In the genomic region with DNA sequence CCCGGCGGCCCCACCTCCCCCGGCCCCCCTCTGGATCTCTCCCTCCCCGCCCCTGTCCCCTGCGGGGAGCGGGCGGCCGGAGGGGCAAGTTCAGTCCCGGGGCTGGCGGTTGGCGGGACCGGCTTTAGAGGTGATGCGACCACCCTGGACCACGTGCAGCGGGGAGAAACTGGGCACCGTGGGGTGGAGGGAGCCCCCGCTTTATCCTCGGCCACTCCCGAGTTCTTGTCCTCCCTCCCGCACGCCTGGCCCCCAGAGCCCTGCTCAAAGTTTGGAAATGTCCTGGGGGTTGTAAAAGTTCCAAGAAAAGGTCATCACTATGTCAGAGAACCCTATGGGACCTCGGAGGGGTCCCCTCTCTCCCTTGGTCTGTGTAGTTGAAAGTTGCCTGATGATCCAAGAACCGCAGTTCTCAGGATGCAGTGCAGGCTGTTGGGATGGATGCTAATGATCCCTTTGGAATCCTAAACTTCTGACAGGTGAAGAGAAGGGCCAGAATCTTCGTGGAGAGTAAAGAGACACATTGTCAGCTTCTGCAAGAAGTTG, we compare ENCODE assay signal across 8 cellular contexts. TPM values are rescaled to one million over a fixed set of nuclear protein-coding genes. Genes with fewer than 3 reads are reported as not detected.
DNase-seq lines count a peak whose midpoint lies in the region; TF ChIP-seq lines count a peak whose summit lies in the region.

No MANE protein-coding gene starts in this region.

- POLR2A ChIA-PET in HEK293T (lab: Yijun Ruan, JAX): interaction anchor here (0.9 kb wide), 1 partner anchor 649 kb away, joined by 4 read pairs; the partner anchor contains the start of gene AGA

- H3K36me3 Mint-ChIP-seq in activated T-helper 1 cell treated with anti-CD3 and anti-CD28 coated beads, Interleukin-12 subunit alpha, Interleukin-12 subunit beta, Interleukin-2, Interleukin-4 antibody, amounts not matched to agents 30 ng/mL and 10 ng/mL and 1 ng/mL, durations not matched to agents 14 hours and 24 hours and 36 hours (ENCODE audit: low read depth): no peaks in the 10 kb centered on the region

- peak overlapping the region; percentile 80 for H3K4me2 ChIP-seq in smooth muscle cell

- intact Hi-C loops in activated T-helper 1 cell treated with anti-CD3 and anti-CD28 coated beads, Interleukin-12 subunit alpha, Interleukin-12 subunit beta, Interleukin-2, Interleukin-4 antibody, amounts not matched to agents 30 ng/mL and 10 ng/mL and 1 ng/mL, durations not matched to agents 14 hours and 24 hours and 36 hours (cut with micrococcal nuclease): loop anchor here (5.0 to 10.0 kb wide), 2 partner anchors 522 to 544 kb away; no protein-coding TSS in a partner anchor

- H3K4me1 Mint-ChIP-seq in activated T-helper 1 cell treated with anti-CD3 and anti-CD28 coated beads, Interleukin-12 subunit alpha, Interleukin-12 subunit beta, Interleukin-2, Interleukin-4 antibody, amounts not matched to agents 30 ng/mL and 10 ng/mL and 1 ng/mL, durations not matched to agents 14 hours and 24 hours and 36 hours (ENCODE audit: low read depth): no peaks in the 10 kb centered on the region

- no peaks in the 10 kb centered on the region for H3K36me3 ChIP-seq in iPS DF 6.9 (ENCODE audit: control insufficient read depth, insufficient read depth, low read length)
- H3K36me3 ChIP-seq in smooth muscle cell (ENCODE audit: low read depth): no peaks in the 10 kb centered on the region

- WGBS in iPS DF 6.9 (ENCODE audit: insufficient coverage, insufficient read length): no CpG with 5 or more reads among the region's 24 CpGs
- WGBS in smooth muscle cell (ENCODE audit: low lambda C conversion rate): 9% methylated on average over 7 of the region's 24 CpGs

- H3K27ac ChIP-seq in iPS DF 6.9 (ENCODE audit: low read length) (no peak overlapping the region), smooth muscle cell (ENCODE audit: low read depth) (peak overlapping the region; percentile 61)

- peaks cover 4% of the 10 kb centered on the region; the same call in 1 of the 2 replicates for H3K27me3 ChIP-seq in iPS DF 6.9 (ENCODE audit: control insufficient read depth, insufficient read depth, low read length)
- no peaks in the 10 kb centered on the region for H3K27me3 ChIP-seq in smooth muscle cell (ENCODE audit: low read depth)

- no peaks in the 10 kb centered on the region for H3K9me3 ChIP-seq in iPS DF 6.9 (ENCODE audit: control insufficient read depth, insufficient read depth, low read length)
- no peaks in the 10 kb centered on the region for H3K9me3 ChIP-seq in smooth muscle cell (replicated peaks; ENCODE audit: low read depth)

- peaks cover 32% of the 10 kb centered on the region for H3K79me2 ChIP-seq in smooth muscle cell (ENCODE audit: low read depth)

- H3K27me3 Mint-ChIP-seq in activated T-helper 1 cell treated with anti-CD3 and anti-CD28 coated beads, Interleukin-12 subunit alpha, Interleukin-12 subunit beta, Interleukin-2, Interleukin-4 antibody, amounts not matched to agents 30 ng/mL and 10 ng/mL and 1 ng/mL, durations not matched to agents 14 hours and 24 hours and 36 hours (ENCODE audit: insufficient read depth): peaks cover 49% of the 10 kb centered on the region

- H2AFZ ChIP-seq in smooth muscle cell (ENCODE audit: low read depth): no peak overlapping the region

- H3K4me3 Mint-ChIP-seq in activated T-helper 1 cell treated with anti-CD3 and anti-CD28 coated beads, Interleukin-12 subunit alpha, Interleukin-12 subunit beta, Interleukin-2, Interleukin-4 antibody, amounts not matched to agents 30 ng/mL and 10 ng/mL and 1 ng/mL, durations not matched to agents 14 hours and 24 hours and 36 hours: peak overlapping the region; percentile 61

- no peaks in the 10 kb centered on the region for H3K9me3 Mint-ChIP-seq in activated T-helper 1 cell treated with anti-CD3 and anti-CD28 coated beads, Interleukin-12 subunit alpha, Interleukin-12 subunit beta, Interleukin-2, Interleukin-4 antibody, amounts not matched to agents 30 ng/mL and 10 ng/mL and 1 ng/mL, durations not matched to agents 14 hours and 24 hours and 36 hours

- no peak overlapping the region for H3K27ac Mint-ChIP-seq in activated T-helper 1 cell treated with anti-CD3 and anti-CD28 coated beads, Interleukin-12 subunit alpha, Interleukin-12 subunit beta, Interleukin-2, Interleukin-4 antibody, amounts not matched to agents 30 ng/mL and 10 ng/mL and 1 ng/mL, durations not matched to agents 14 hours and 24 hours and 36 hours

- H3K4me3 ChIP-seq in HFF-Myc (replicated peaks; ENCODE audit: low read depth, low read length): peak overlapping the region; percentile 70
- peak overlapping the region; percentile 57; the same call in 1 of the 2 replicates for H3K4me3 ChIP-seq in iPS DF 6.9 (ENCODE audit: low read length)
- peak overlapping the region; percentile 88 for H3K4me3 ChIP-seq in smooth muscle cell

- peaks cover 7% of the 10 kb centered on the region for H3F3A ChIP-seq in smooth muscle cell (ENCODE audit: low read depth)

- H3K4me1 ChIP-seq in iPS DF 6.9 (ENCODE audit: control insufficient read depth, insufficient read depth, low read length) (no peaks in the 10 kb centered on the region), smooth muscle cell (ENCODE audit: low read depth) (peaks cover 12% of the 10 kb centered on the region)

- DNase-seq in HFF-Myc (ENCODE audit: extremely low read depth, low read depth) (no peak), iPS DF 6.9 (ENCODE audit: low read depth, low spot score) (no peak), smooth muscle cell (lab: John Stamatoyannopoulos, UW; ENCODE audit: unreplicated experiment) (no peak), HEK293T (ENCODE audit: extremely low spot score) (no peak), T1000 (lab: John Stamatoyannopoulos, UW) (no peak), DMS79 (lab: John Stamatoyannopoulos, UW) (no peak)
- DNase-seq in activated T-helper 1 cell treated with anti-CD3 and anti-CD28 coated beads, Interleukin-12 subunit alpha, Interleukin-12 subunit beta, Interleukin-2, Interleukin-4 antibody, amounts not matched to agents 30 ng/mL and 10 ng/mL and 1 ng/mL, durations not matched to agents 14 hours and 24 hours and 36 hours (ENCODE audit: low spot score): no peak
- no peak for DNase-seq in stimulated activated CD4-positive, alpha-beta T cell treated with anti-CD3 and anti-CD28 coated beads, Interleukin-15, amount 100 ng/mL, for 24 hours

- no peaks in the 10 kb centered on the region for H4K20me1 ChIP-seq in smooth muscle cell (ENCODE audit: low read depth)

- H3K9ac ChIP-seq in smooth muscle cell (ENCODE audit: low read depth): peak overlapping the region; percentile 28

- TF ChIP-seq CTCF in HFF-Myc (IDR thresholded peaks at IDR 0.05; ENCODE audit: low read depth, low read length, missing control alignments): no peak
- no peak for TF ChIP-seq CTCF in smooth muscle cell (IDR thresholded peaks at IDR 0.05; ENCODE audit: borderline replicate concordance, insufficient read depth, poor library complexity, severe bottlenecking)

- CTCF ChIA-PET in HEK293T (lab: Yijun Ruan, JAX): interaction anchor here (0.7 to 2.0 kb wide), 2 partner anchors 222 to 254 kb away, joined by 4 to 15 read pairs; no protein-coding TSS in a partner anchor

TF ChIP-seq in HEK293T, 16 proteins besides CTCF, POLR2A, EP300 and RAD21:
- TF ChIP-seq FOXA1 (IDR thresholded peaks at IDR 0.05): no peak
- TF ChIP-seq FOXM1 (IDR thresholded peaks at IDR 0.05; ENCODE audit: borderline replicate concordance): no peak
- TF ChIP-seq NFRKB (IDR thresholded peaks at IDR 0.05): no peak
- TF ChIP-seq SUZ12 (IDR thresholded peaks at IDR 0.05): no peak
- no peak for TF ChIP-seq TARDBP (IDR thresholded peaks at IDR 0.05)
- no peak for TF ChIP-seq CTBP1 (IDR thresholded peaks at IDR 0.05; ENCODE audit: borderline replicate concordance)
- TF ChIP-seq ARNT (IDR thresholded peaks at IDR 0.05): no peak
- no peak for TF ChIP-seq HDGF (IDR thresholded peaks at IDR 0.05; ENCODE audit: borderline replicate concordance)
- no peak for TF ChIP-seq ZNF384 (IDR thresholded peaks at IDR 0.05)
- TF ChIP-seq, protein P1, sequence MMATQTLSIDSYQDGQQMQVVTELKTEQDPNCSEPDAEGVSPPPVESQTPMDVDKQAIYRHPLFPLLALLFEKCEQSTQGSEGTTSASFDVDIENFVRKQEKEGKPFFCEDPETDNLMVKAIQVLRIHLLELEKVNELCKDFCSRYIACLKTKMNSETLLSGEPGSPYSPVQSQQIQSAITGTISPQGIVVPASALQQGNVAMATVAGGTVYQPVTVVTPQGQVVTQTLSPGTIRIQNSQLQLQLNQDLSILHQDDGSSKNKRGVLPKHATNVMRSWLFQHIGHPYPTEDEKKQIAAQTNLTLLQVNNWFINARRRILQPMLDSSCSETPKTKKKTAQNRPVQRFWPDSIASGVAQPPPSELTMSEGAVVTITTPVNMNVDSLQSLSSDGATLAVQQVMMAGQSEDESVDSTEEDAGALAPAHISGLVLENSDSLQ (IDR thresholded peaks at IDR 0.05): no peak

RNA-seq across cellular contexts. Expression of gene VEGFC, which starts 0.4 kb away (rescaled TPM):
- total RNA-seq in activated T-helper 1 cell treated with anti-CD3 and anti-CD28 coated beads, Interleukin-12 subunit alpha, Interleukin-12 subunit beta, Interleukin-2, Interleukin-4 antibody, amounts not matched to agents 30 ng/mL and 10 ng/mL and 1 ng/mL, durations not matched to agents 14 hours and 24 hours and 36 hours: not detected in 2 replicates
- 23.2 and 26.6 TPM in 2 replicates for total RNA-seq in smooth muscle cell
- 24.5 and 30.0 TPM in 2 replicates for polyA plus RNA-seq in smooth muscle cell

Comparison
In these comparisons a context has a peak if more than half of its experiments do, and no peak if none do; other contexts are left out.
1. RNA of gene VEGFC, which starts 0.4 kb away (total RNA-seq): 23.2 to 26.6 TPM in smooth muscle cell; not detected in activated T-helper 1 cell treated with anti-CD3 and anti-CD28 coated beads, Interleukin-12 subunit alpha, Interleukin-12 subunit beta, Interleukin-2, Interleukin-4 antibody, amounts not matched to agents 30 ng/mL and 10 ng/mL and 1 ng/mL, durations not matched to agents 14 hours and 24 hours and 36 hours; every median in the first group is over 10 times any median in the second.
2. Peak in every context shown above with its lines, with median percentiles within 50 percentile points of each other: H3K4me3 ChIP-seq.